8 cellular contexts compared by ENCODE assay signal in genomic region chr7:32828996-32829752, GRCh38.
DNase-seq lines count a peak whose midpoint lies in the region; ATAC-seq, FAIRE-seq and TF ChIP-seq lines count a peak whose summit lies in the region.
"Not testable (repeated sequence)": the region's sequence is repeated elsewhere in the genome, so short reads cannot be mapped to it uniquely, and the experiment has no call there.

No MANE protein-coding gene starts in this region.

- not testable (repeated sequence) for TF ChIP-seq EP300 in A549 (IDR thresholded peaks at IDR 0.05)

- H3K4me3 Mint-ChIP-seq in activated naive CD4-positive, alpha-beta T cell treated with anti-CD3 and anti-CD28 coated beads for 36 hours; neural crest cell: not testable (repeated sequence)

- not testable (repeated sequence) for H3K4me3 ChIP-seq in A549

- TF ChIP-seq POLR2A in A549 (IDR thresholded peaks at IDR 0.05; ENCODE audit: low read length): not testable (repeated sequence)

- not testable (repeated sequence) for DNase-seq in A549 (ENCODE audit: low read depth in 1 of 2, low spot score in 1 of 2); neural crest cell (ENCODE audit: low read depth, low spot score)
- peak; percentile 53 to 81 for DNase-seq in NCI-H526 (lab: John Stamatoyannopoulos, UW)
- DNase-seq in activated naive CD4-positive, alpha-beta T cell treated with anti-CD3 and anti-CD28 coated beads for 36 hours: peak; percentile 18

- not testable (repeated sequence) for TF ChIP-seq RAD21 in A549 (conservative IDR thresholded peaks at IDR 0.05 in 1 of 2, IDR thresholded peaks at IDR 0.05 in 1 of 2)

- ATAC-seq in A549: peak; percentile 71 to 73; a peak in 5 of 6 replicates
- peak; percentile 52 for ATAC-seq in GM18870 (IDR thresholded peaks at IDR 0.05; ENCODE audit: unreplicated experiment)
- peak; percentile 80 for ATAC-seq in GM21360 (IDR thresholded peaks at IDR 0.05; ENCODE audit: unreplicated experiment)
- ATAC-seq in HG02678 (IDR thresholded peaks at IDR 0.05; ENCODE audit: unreplicated experiment): peak; percentile 90
- peak; percentile 84 for ATAC-seq in HG03280 (IDR thresholded peaks at IDR 0.05; ENCODE audit: unreplicated experiment)

- CTCF ChIA-PET in A549 (lab: Yijun Ruan, JAX); activated naive CD4-positive, alpha-beta T cell treated with anti-CD3 and anti-CD28 coated beads for 36 hours (lab: Charles Lee): not testable (repeated sequence)

- H3K4me1 Mint-ChIP-seq in activated naive CD4-positive, alpha-beta T cell treated with anti-CD3 and anti-CD28 coated beads for 36 hours (ENCODE audit: low read depth); neural crest cell: not testable (repeated sequence)

- not testable (repeated sequence) for H3K9me3 Mint-ChIP-seq in activated naive CD4-positive, alpha-beta T cell treated with anti-CD3 and anti-CD28 coated beads for 36 hours; neural crest cell

- H3K27me3 Mint-ChIP-seq in activated naive CD4-positive, alpha-beta T cell treated with anti-CD3 and anti-CD28 coated beads for 36 hours (ENCODE audit: low read depth); neural crest cell (ENCODE audit: low read depth): not testable (repeated sequence)

- not testable (repeated sequence) for H3K9me3 ChIP-seq in A549

- peak overlapping the region; percentile 45; the same call in 2 of the 3 replicates for H3K4me2 ChIP-seq in A549

- not testable (repeated sequence) for H3K27ac ChIP-seq in A549

- POLR2A ChIA-PET in A549 (lab: Yijun Ruan, JAX): not testable (repeated sequence)

- intact Hi-C loops in activated naive CD4-positive, alpha-beta T cell treated with anti-CD3 and anti-CD28 coated beads for 36 hours (cut with micrococcal nuclease): not testable (repeated sequence)

- not testable (repeated sequence) for H3K27ac Mint-ChIP-seq in activated naive CD4-positive, alpha-beta T cell treated with anti-CD3 and anti-CD28 coated beads for 36 hours
- H3K27ac Mint-ChIP-seq in neural crest cell (ENCODE audit: unreplicated experiment): peak overlapping the region; percentile 27

- peak; percentile 85 for FAIRE-seq in A549 (lab: Jason Lieb, UNC)

- TF ChIP-seq CTCF in A549 (IDR thresholded peaks at IDR 0.05); neural crest cell (conservative IDR thresholded peaks at IDR 0.05): not testable (repeated sequence)

- H3K36me3 Mint-ChIP-seq in activated naive CD4-positive, alpha-beta T cell treated with anti-CD3 and anti-CD28 coated beads for 36 hours (ENCODE audit: low read depth): not testable (repeated sequence)
- peaks cover 16% of the 10 kb centered on the region for H3K36me3 Mint-ChIP-seq in neural crest cell (ENCODE audit: low read depth)

- H3K4me1 ChIP-seq in A549: peaks cover 11% of the 10 kb centered on the region; the same call in 2 of the 3 replicates

- 98% methylated on average over 1 of the region's 3 CpGs for WGBS in A549 (ENCODE audit: missing lambda C conversion rate)
